In genomic region chr14:102930753-102931579, GRCh38 we compare ENCODE assay signal across 9 cellular contexts. TPM values are rescaled to one million over a fixed set of nuclear protein-coding genes. Genes with fewer than 3 reads are reported as not detected.
A peak's percentile ranks its signal among the peaks of the same experiment; 100 is the strongest.
DNase-seq lines count a peak whose midpoint lies in the region; ATAC-seq and TF ChIP-seq lines count a peak whose summit lies in the region.
"Had no signal": no experiment of that assay in that cellular context is flagged by ENCODE, and none has a peak within 500 bp of the region (broad histone marks: within the 10 kb centered on the region; RNA-seq: fewer than 3 reads in every experiment).

No MANE protein-coding gene starts in this region.

- H3K9me3 Mint-ChIP-seq in naive B cell = no peaks in the 10 kb centered on the region
- H3K9me3 Mint-ChIP-seq in activated T-cell treated with anti-CD3 and anti-CD28 coated beads, Interleukin-2, amount 50 U/mL, for 72 hours = no peaks in the 10 kb centered on the region

- peak overlapping the region; percentile 77 for H3K4me3 ChIP-seq in DOHH2 (ENCODE audit: low read length)
- H3K4me3 ChIP-seq in colonic mucosa = peak overlapping the region; percentile 60
- H3K4me3 ChIP-seq: SJSA1 had no signal

- H3F3A ChIP-seq in DOHH2 (ENCODE audit: control insufficient read depth, insufficient read depth) = peaks cover 25% of the 10 kb centered on the region

- peaks cover 5 to 12% (median 8%) of the 10 kb centered on the region in 3 donors for H3K4me1 Mint-ChIP-seq in naive B cell
- H3K4me1 Mint-ChIP-seq in activated T-cell treated with anti-CD3 and anti-CD28 coated beads, Interleukin-2, amount 50 U/mL, for 72 hours (ENCODE audit: low read depth) = no peaks in the 10 kb centered on the region

- H3K36me3 ChIP-seq in DOHH2 (ENCODE audit: control insufficient read depth, low read length) (peaks cover 18% of the 10 kb centered on the region), colonic mucosa (no peaks in the 10 kb centered on the region)

- peaks cover 3 to 11% (median 6%) of the 10 kb centered on the region in 3 donors for H3K27me3 Mint-ChIP-seq in naive B cell
- H3K27me3 Mint-ChIP-seq in activated T-cell treated with anti-CD3 and anti-CD28 coated beads, Interleukin-2, amount 50 U/mL, for 72 hours (ENCODE audit: low read depth) = peaks cover 15% of the 10 kb centered on the region

- peaks cover 84% of the 10 kb centered on the region for H3K4me1 ChIP-seq in DOHH2 (ENCODE audit: control insufficient read depth, low read length)
- peaks cover 14% of the 10 kb centered on the region for H3K4me1 ChIP-seq in colonic mucosa

- H3K27ac ChIP-seq in DOHH2 (ENCODE audit: low read depth, low read length) (peak overlapping the region; percentile 34), colonic mucosa (peak overlapping the region; percentile 95)
- H3K27ac ChIP-seq: SJSA1 had no signal

- H3K36me3 Mint-ChIP-seq in naive B cell = peaks cover 0 to 3% of the 10 kb centered on the region in 2 donors
- no peaks in the 10 kb centered on the region for H3K36me3 Mint-ChIP-seq in activated T-cell treated with anti-CD3 and anti-CD28 coated beads, Interleukin-2, amount 50 U/mL, for 72 hours (ENCODE audit: insufficient read depth in 2 of 2)

- peak overlapping the region; percentile 12 to 66 for H3K9ac ChIP-seq in colonic mucosa (ENCODE audit: low read depth in 2 of 2, low read length in 2 of 2)

- peak overlapping the region; percentile 21 to 82 (median 56) for H3K4me3 Mint-ChIP-seq in naive B cell
- H3K4me3 Mint-ChIP-seq in activated T-cell treated with anti-CD3 and anti-CD28 coated beads, Interleukin-2, amount 50 U/mL, for 72 hours = peak overlapping the region in 1 of 2 donors; percentile 8

- ATAC-seq in naive B cell (ENCODE audit: low read depth in 2 of 2) = no peak
- no peak for ATAC-seq in activated T-cell treated with anti-CD3 and anti-CD28 coated beads, Interleukin-2, amount 50 U/mL, for 72 hours (replicated peaks in 1 of 2)
- ATAC-seq in left lobe of liver = no peak
- ATAC-seq in HG03520 (IDR thresholded peaks at IDR 0.05; ENCODE audit: unreplicated experiment) = no peak

- TF ChIP-seq CTCF in DOHH2 (IDR thresholded peaks at IDR 0.05; ENCODE audit: low read depth, low read length, poor library complexity, severe bottlenecking) (no peak), colonic mucosa (IDR thresholded peaks at IDR 0.05) (no peak)

- intact Hi-C loops in colonic mucosa (cut with DNase I) = no loop called here

- peak overlapping the region in 1 of 6 donors; percentile 26 for H3K27ac Mint-ChIP-seq in naive B cell
- H3K27ac Mint-ChIP-seq in activated T-cell treated with anti-CD3 and anti-CD28 coated beads, Interleukin-2, amount 50 U/mL, for 72 hours = no peak overlapping the region

- H3K4me2 ChIP-seq in DOHH2 (ENCODE audit: low read length) = peak overlapping the region; percentile 78

- H3K79me2 ChIP-seq in DOHH2 (ENCODE audit: control insufficient read depth, low read length) = peaks cover 24% of the 10 kb centered on the region

- no peaks in the 10 kb centered on the region for H3K9me2 ChIP-seq in DOHH2 (replicated peaks; ENCODE audit: control insufficient read depth, low read length)

- H3K9me3 ChIP-seq in DOHH2 (ENCODE audit: control insufficient read depth, insufficient read depth, low read length) = no peaks in the 10 kb centered on the region
- no peaks in the 10 kb centered on the region for H3K9me3 ChIP-seq in colonic mucosa
- H3K9me3 ChIP-seq: SJSA1 had no signal

- DNase-seq in MV-4-11 (lab: John Stamatoyannopoulos, UW) = peak; percentile 74
- DNase-seq in colonic mucosa = peak; percentile 59
- no peak for DNase-seq in naive B cell
- no peak for DNase-seq in activated T-cell treated with anti-CD3 and anti-CD28 coated beads, Interleukin-2, amount 50 U/mL, for 72 hours
- DNase-seq in left lobe of liver (ENCODE audit: low spot score) = no peak
- DNase-seq in hippocampal formation (lab: John Stamatoyannopoulos, UW) = no peak

- H3K27me3 ChIP-seq in DOHH2 (ENCODE audit: control insufficient read depth, low read length) (peaks cover 4% of the 10 kb centered on the region; the same call in 1 of the 2 replicates), colonic mucosa (peaks cover 16% of the 10 kb centered on the region)

- no peaks in the 10 kb centered on the region; the same call in 1 of the 2 replicates for H4K20me1 ChIP-seq in DOHH2 (ENCODE audit: control insufficient read depth, insufficient read depth, low read depth, low read length)

RNA-seq across cellular contexts. Expression of gene AMN, which starts 8.5 kb away (rescaled TPM):
- total RNA-seq in colonic mucosa = 100 to 1,000 TPM; 186 to 239 TPM
- 1 to 10 TPM; 1.8 to 5.7 (median 2.4) TPM for polyA plus RNA-seq in naive B cell (ENCODE audit: low read depth in 6 of 6)
- total RNA-seq in activated T-cell treated with anti-CD3 and anti-CD28 coated beads, Interleukin-2, amount 50 U/mL, for 72 hours = 1 to 10 TPM; 3.2 to 3.9 TPM
- total RNA-seq in left lobe of liver = 56.0 TPM
- total RNA-seq: SJSA1 had no signal

Comparison
In these comparisons a context has a peak if more than half of its experiments do, and no peak if none do; other contexts are left out.
1. DNase-seq: peak in MV-4-11 (single experiment) and colonic mucosa (single experiment); none in naive B cell (single experiment), activated T-cell treated with anti-CD3 and anti-CD28 coated beads, Interleukin-2, amount 50 U/mL, for 72 hours (0 of 2), left lobe of liver (single experiment) and hippocampal formation (0 of 2).
2. RNA of gene AMN, which starts 8.5 kb away (total RNA-seq): 186 to 239 TPM in colonic mucosa and 56.0 TPM in left lobe of liver (single experiment); 3.2 to 3.9 TPM in activated T-cell treated with anti-CD3 and anti-CD28 coated beads, Interleukin-2, amount 50 U/mL, for 72 hours; every median in the first group is over 10 times any median in the second.